Comparison of ENCODE assay signal across 1 cellular context in the genomic region with DNA sequence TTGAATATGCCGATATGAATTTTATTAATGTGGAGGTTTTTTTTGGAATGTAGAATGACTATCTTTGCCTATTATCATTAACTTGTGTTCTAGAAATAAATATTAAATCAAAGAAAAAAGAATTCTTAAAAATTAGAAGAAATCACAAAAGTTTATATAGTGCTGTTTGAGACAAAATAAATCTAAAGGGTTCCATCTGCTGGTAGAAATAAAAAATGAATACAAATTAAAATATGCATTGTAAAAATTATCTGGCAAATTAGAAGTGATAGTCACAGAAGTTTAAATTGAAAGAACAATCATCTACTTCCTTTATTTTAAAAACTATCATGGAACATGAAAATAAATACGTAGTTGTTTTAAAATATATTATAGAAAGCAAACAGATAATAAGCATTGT.
TF ChIP-seq lines count a peak whose summit lies in the region.

No MANE protein-coding gene starts in this region.

TF ChIP-seq in IMR-90, 13 proteins besides CTCF, POLR2A, EP300 and RAD21:
- TF ChIP-seq CEBPB (IDR thresholded peaks at IDR 0.05; ENCODE audit: low read depth, low read length) (no peak), SMC3 (IDR thresholded peaks at IDR 0.05; ENCODE audit: low read depth, low read length) (peak; percentile 57; the same call in 1 of the 2 replicates), MAFK (IDR thresholded peaks at IDR 0.05; ENCODE audit: low read depth, low read length) (no peak), BHLHE40 (IDR thresholded peaks at IDR 0.05; ENCODE audit: low read depth, low read length) (no peak)
